Comparison of ENCODE assay signal across 18 cellular contexts in the genomic region with DNA sequence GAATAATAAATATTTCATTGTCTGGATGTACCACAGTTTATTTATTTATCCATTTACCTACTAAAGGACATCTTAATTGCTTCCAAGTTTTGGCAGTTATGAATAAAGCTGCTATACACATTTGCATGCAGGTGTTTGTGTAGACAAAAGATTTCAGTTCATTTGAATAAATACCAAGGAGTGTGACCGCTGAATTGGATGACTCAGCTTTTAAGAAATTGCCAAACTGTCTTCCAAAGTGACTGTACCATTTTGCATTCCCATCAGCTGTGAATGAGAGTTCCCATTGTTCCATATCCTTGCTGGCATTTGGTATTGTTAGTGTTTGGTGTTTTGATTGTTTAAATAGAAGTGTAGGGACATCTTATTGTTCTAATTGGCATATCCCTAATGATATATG. TPM values are rescaled to one million over a fixed set of nuclear protein-coding genes. Genes with fewer than 3 reads are reported as not detected.
DNase-seq lines count a peak whose midpoint lies in the region; TF ChIP-seq lines count a peak whose summit lies in the region.
"Had no signal": no experiment of that assay in that cellular context is flagged by ENCODE, and none has a peak within 500 bp of the region (broad histone marks: within the 10 kb centered on the region; RNA-seq: fewer than 3 reads in every experiment).

No MANE protein-coding gene starts in this region.

- no peak overlapping the region for H3K4me3 Mint-ChIP-seq in activated CD4-positive, alpha-beta T cell treated with anti-CD3 and anti-CD28 coated beads, Interleukin-2, amount 10 ng/mL, durations not matched to agents 7 days and 5 days
- H3K4me3 Mint-ChIP-seq: activated CD8-positive, alpha-beta memory T cell treated with anti-CD3 and anti-CD28 coated beads, Interleukin-2, amount 10 ng/mL, durations not matched to agents 7 days and 5 days; naive thymus-derived CD4-positive, alpha-beta T cell; T-helper 17 cell had no signal

- DNase-seq in Daoy (ENCODE audit: low read depth) = peak; percentile 33
- DNase-seq in M059J (ENCODE audit: low read depth) = peak; percentile 65
- DNase-seq in astrocyte of the hippocampus (ENCODE audit: low read depth, low spot score) = peak; percentile 80
- peak; percentile 14 for DNase-seq in foreskin melanocyte
- DNase-seq in iPS-NIHi7 (ENCODE audit: extremely low spot score) = no peak
- no peak for DNase-seq in activated CD4-positive, alpha-beta T cell treated with anti-CD3 and anti-CD28 coated beads, Interleukin-2, amount 10 ng/mL, durations not matched to agents 7 days and 5 days
- DNase-seq in esophagus muscularis mucosa (ENCODE audit: extremely low spot score) = no peak
- no peak for DNase-seq in NCI-H2196 treated with DMSO at 0.1 percent for 48 hours (lab: John Stamatoyannopoulos, UW; ENCODE audit: unreplicated experiment)
- DNase-seq: activated CD8-positive, alpha-beta memory T cell treated with anti-CD3 and anti-CD28 coated beads, Interleukin-2, amount 10 ng/mL, durations not matched to agents 7 days and 5 days; activated gamma-delta T cell treated with Interleukin-2 at 50 U/mL for 16 hours; brain microvascular endothelial cell; gastrocnemius medialis; lower lobe of right lung; naive thymus-derived CD4-positive, alpha-beta T cell; NCI-H2029; T-helper 17 cell had no signal

- H3K27ac ChIP-seq in esophagus muscularis mucosa (replicated peaks in 1 of 4) = no peak overlapping the region
- H3K27ac ChIP-seq: brain microvascular endothelial cell, gastrocnemius medialis, lower lobe of right lung, vagina had no signal

- TF ChIP-seq POLR2A in esophagus muscularis mucosa (IDR thresholded peaks at IDR 0.05; ENCODE audit: low read depth) = no peak

- no peak overlapping the region for H3K27ac Mint-ChIP-seq in activated CD4-positive, alpha-beta T cell treated with anti-CD3 and anti-CD28 coated beads, Interleukin-2, amount 10 ng/mL, durations not matched to agents 7 days and 5 days
- H3K27ac Mint-ChIP-seq: activated CD8-positive, alpha-beta memory T cell treated with anti-CD3 and anti-CD28 coated beads, Interleukin-2, amount 10 ng/mL, durations not matched to agents 7 days and 5 days; naive thymus-derived CD4-positive, alpha-beta T cell; progenitor cell of endocrine pancreas; T-helper 17 cell had no signal

- H3K9me3 Mint-ChIP-seq in activated CD4-positive, alpha-beta T cell treated with anti-CD3 and anti-CD28 coated beads, Interleukin-2, amount 10 ng/mL, durations not matched to agents 7 days and 5 days = no peaks in the 10 kb centered on the region

- 76% methylated on average over 1 of the region's 1 CpG for WGBS in esophagus muscularis mucosa

- no peaks in the 10 kb centered on the region for H3K4me1 Mint-ChIP-seq in activated CD4-positive, alpha-beta T cell treated with anti-CD3 and anti-CD28 coated beads, Interleukin-2, amount 10 ng/mL, durations not matched to agents 7 days and 5 days
- H3K4me1 Mint-ChIP-seq: activated CD8-positive, alpha-beta memory T cell treated with anti-CD3 and anti-CD28 coated beads, Interleukin-2, amount 10 ng/mL, durations not matched to agents 7 days and 5 days; naive thymus-derived CD4-positive, alpha-beta T cell; T-helper 17 cell had no signal

- H3K9me3 ChIP-seq in esophagus muscularis mucosa = no peaks in the 10 kb centered on the region
- H3K9me3 ChIP-seq: gastrocnemius medialis, lower lobe of right lung, vagina had no signal

- H3K4me1 ChIP-seq in esophagus muscularis mucosa = no peaks in the 10 kb centered on the region
- H3K4me1 ChIP-seq: gastrocnemius medialis, lower lobe of right lung, vagina had no signal

- intact Hi-C loops in esophagus muscularis mucosa (cut with DNase I) = no loop called here

- no peaks in the 10 kb centered on the region for H3K36me3 ChIP-seq in esophagus muscularis mucosa
- H3K36me3 ChIP-seq: brain microvascular endothelial cell, gastrocnemius medialis, lower lobe of right lung, vagina had no signal

- CTCF ChIA-PET in activated CD4-positive, alpha-beta T cell treated with anti-CD3 and anti-CD28 coated beads, Interleukin-2, amount 10 ng/mL, durations not matched to agents 7 days and 5 days (lab: Charles Lee) = no interaction called here

- no peak overlapping the region for H3K4me3 ChIP-seq in esophagus muscularis mucosa
- H3K4me3 ChIP-seq: gastrocnemius medialis, lower lobe of right lung, vagina had no signal

- no peaks in the 10 kb centered on the region for H3K36me3 Mint-ChIP-seq in activated CD4-positive, alpha-beta T cell treated with anti-CD3 and anti-CD28 coated beads, Interleukin-2, amount 10 ng/mL, durations not matched to agents 7 days and 5 days (ENCODE audit: low read depth)
- H3K36me3 Mint-ChIP-seq: activated CD8-positive, alpha-beta memory T cell treated with anti-CD3 and anti-CD28 coated beads, Interleukin-2, amount 10 ng/mL, durations not matched to agents 7 days and 5 days; naive thymus-derived CD4-positive, alpha-beta T cell had no signal

- no peak for TF ChIP-seq EP300 in esophagus muscularis mucosa (IDR thresholded peaks at IDR 0.05)

- no peaks in the 10 kb centered on the region for H3K27me3 ChIP-seq in esophagus muscularis mucosa
- H3K27me3 ChIP-seq: brain microvascular endothelial cell, gastrocnemius medialis, vagina had no signal

- H3K27me3 Mint-ChIP-seq in activated CD4-positive, alpha-beta T cell treated with anti-CD3 and anti-CD28 coated beads, Interleukin-2, amount 10 ng/mL, durations not matched to agents 7 days and 5 days = peaks cover 3% of the 10 kb centered on the region

- POLR2A ChIA-PET in activated CD4-positive, alpha-beta T cell treated with anti-CD3 and anti-CD28 coated beads, Interleukin-2, amount 10 ng/mL, durations not matched to agents 7 days and 5 days (lab: Charles Lee) = no interaction called here

- no peak for TF ChIP-seq CTCF in esophagus muscularis mucosa (IDR thresholded peaks at IDR 0.05)

RNA-seq across cellular contexts. Expression of a gene that starts 36.2 kb away (rescaled TPM):
- total RNA-seq in Daoy (2014; rRNA removed; shearing (Covaris generic)) = 26.9 and 29.0 TPM in 2 replicates
- total RNA-seq in M059J (2014; rRNA removed; shearing (Covaris generic)) = 6.5 and 13.2 TPM in 2 replicates
- total RNA-seq in activated CD4-positive, alpha-beta T cell treated with anti-CD3 and anti-CD28 coated beads, Interleukin-2, amount 10 ng/mL, durations not matched to agents 7 days and 5 days = under 1 TPM; 0.46 to 0.64 TPM
- 10 to 100 TPM; 23.5 to 28.0 (median 23.8) TPM for total RNA-seq in esophagus muscularis mucosa

Comparison
In these comparisons a context has a peak if more than half of its experiments do, and no peak if none do; other contexts are left out.
1. DNase-seq: peak in Daoy (single experiment), M059J (single experiment), astrocyte of the hippocampus (single experiment) and foreskin melanocyte (single experiment); none in iPS-NIHi7 (single experiment), activated CD4-positive, alpha-beta T cell treated with anti-CD3 and anti-CD28 coated beads, Interleukin-2, amount 10 ng/mL, durations not matched to agents 7 days and 5 days (single experiment), esophagus muscularis mucosa (single experiment) and NCI-H2196 treated with DMSO at 0.1 percent for 48 hours (single experiment).